7 cellular contexts compared by ENCODE assay signal in the genomic region with DNA sequence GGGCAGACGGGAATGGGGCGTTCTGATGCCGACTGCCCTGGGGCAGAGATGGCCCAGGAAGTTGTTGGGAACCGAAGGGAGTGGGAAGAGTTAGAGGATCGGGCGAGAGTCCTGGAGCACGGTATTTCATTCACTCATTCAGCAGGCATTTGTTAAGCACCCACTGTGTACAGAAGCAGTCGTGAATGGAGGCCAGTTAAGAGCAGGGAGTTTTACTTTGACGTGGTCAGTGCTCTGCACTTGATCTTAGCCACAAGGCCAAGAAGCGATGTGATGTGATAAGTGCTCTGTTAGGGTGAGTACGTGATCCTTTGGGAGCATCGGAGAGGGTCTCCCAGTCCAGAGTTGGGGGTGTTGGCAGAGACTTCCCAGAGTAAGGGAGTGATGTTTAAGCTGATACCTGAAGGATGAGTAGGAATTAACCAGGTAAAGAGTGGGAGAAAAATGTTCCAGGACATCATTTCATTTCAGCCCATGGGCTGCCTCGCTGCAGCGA. TPM values are rescaled to one million over a fixed set of nuclear protein-coding genes. Genes with fewer than 3 reads are reported as not detected.
DNase-seq lines count a peak whose midpoint lies in the region; ATAC-seq, FAIRE-seq and TF ChIP-seq lines count a peak whose summit lies in the region.

No MANE protein-coding gene starts in this region.

- no peaks in the 10 kb centered on the region for H4K20me1 ChIP-seq in mammary epithelial cell (ENCODE audit: insufficient read depth, low read length)

- peaks cover 33 to 60% (median 56%) of the 10 kb centered on the region in 4 donors for H3K4me1 Mint-ChIP-seq in naive thymus-derived CD8-positive, alpha-beta T cell

- POLR2A ChIA-PET in naive thymus-derived CD8-positive, alpha-beta T cell (lab: Charles Lee), result interaction anchor here (0.5 kb wide), 1 partner anchor 113 kb away, joined by 3 read pairs; no protein-coding TSS in a partner anchor

- no peak for TF ChIP-seq CTCF in mammary epithelial cell (conservative IDR thresholded peaks at IDR 0.05 in 1 of 2, IDR thresholded peaks at IDR 0.05 in 1 of 2; ENCODE audit: extremely low read depth in 1 of 2, insufficient read depth in 1 of 2, low read depth in 1 of 2, low read length in 2 of 2)

- CTCF ChIA-PET in mammary epithelial cell (lab: Charles Lee; ENCODE audit: low non-redundant PET), result no interaction called here

- ATAC-seq in GM19351 (IDR thresholded peaks at IDR 0.05; ENCODE audit: unreplicated experiment) (peak; percentile 27), HG03432 (IDR thresholded peaks at IDR 0.05; ENCODE audit: unreplicated experiment) (peak; percentile 7)
- peak in 1 of 2 donors; percentile 2 for ATAC-seq in naive thymus-derived CD8-positive, alpha-beta T cell

- no peaks in the 10 kb centered on the region for H3K27me3 Mint-ChIP-seq in naive thymus-derived CD8-positive, alpha-beta T cell

- dilution Hi-C loops in mammary epithelial cell (cut with HindIII; ENCODE audit: low sequenced_read_pairs), result no loop called here

- peaks cover 19% of the 10 kb centered on the region for H3K4me1 ChIP-seq in mammary epithelial cell (ENCODE audit: insufficient read depth, low read length)

- H3K27ac ChIP-seq in mammary epithelial cell (ENCODE audit: insufficient read depth, low read depth, low read length), result peak overlapping the region; percentile 75

- intact Hi-C loops in mammary epithelial cell (cut with micrococcal nuclease), result no loop called here

- peak overlapping the region; percentile 82 for H3K4me2 ChIP-seq in mammary epithelial cell (ENCODE audit: insufficient read depth, low read depth, low read length)

- peak overlapping the region; percentile 87 for H3K9ac ChIP-seq in mammary epithelial cell (ENCODE audit: insufficient read depth, low read length)

- no peaks in the 10 kb centered on the region for H3K27me3 ChIP-seq in mammary epithelial cell (ENCODE audit: insufficient read depth, low read length)

- no TSS peak for BruUV-seq in mammary epithelial cell (replicated peaks; lab: Mats Ljungman, UMichigan)

- peak overlapping the region; percentile 92 to 99 (median 98) for H3K27ac Mint-ChIP-seq in naive thymus-derived CD8-positive, alpha-beta T cell

- H3K4me3 ChIP-seq in mammary epithelial cell (replicated peaks in 1 of 3; ENCODE audit: insufficient read depth in 1 of 3, low read depth in 2 of 3, low read length in 3 of 3), result peak overlapping the region; percentile 72 to 99 (median 83)

- H3K9me3 Mint-ChIP-seq in naive thymus-derived CD8-positive, alpha-beta T cell, result no peaks in the 10 kb centered on the region

- in situ Hi-C loops in mammary epithelial cell (cut with MboI; ENCODE audit: low sequenced_read_pairs in 2 of 2), result no loop called here

- H3K36me3 Mint-ChIP-seq in naive thymus-derived CD8-positive, alpha-beta T cell, result peaks cover 0 to 36% (median 6%) of the 10 kb centered on the region in 3 donors

- WGBS in mammary epithelial cell (ENCODE audit: low coverage, missing lambda C conversion rate), result 31% methylated on average over 14 of the region's 14 CpGs

- H2AFZ ChIP-seq in mammary epithelial cell (ENCODE audit: low read depth, low read length), result peak overlapping the region; percentile 89

- H3K4me3 Mint-ChIP-seq in naive thymus-derived CD8-positive, alpha-beta T cell, result peak overlapping the region; percentile 93 to 99 (median 96)

- no peak for FAIRE-seq in GM19239 (lab: Jason Lieb, UNC)

- H3K36me3 ChIP-seq in mammary epithelial cell (ENCODE audit: insufficient read depth, low read length), result peaks cover 9% of the 10 kb centered on the region

- H3K9me3 ChIP-seq in mammary epithelial cell (replicated peaks; ENCODE audit: insufficient read depth, low read length), result no peaks in the 10 kb centered on the region

- no peak for DNase-seq in mammary epithelial cell
- DNase-seq in naive thymus-derived CD8-positive, alpha-beta T cell, result no peak
- no peak for DNase-seq in A172 (ENCODE audit: low spot score)
- no peak for DNase-seq in GM19239 (ENCODE audit: insufficient read length, low spot score)
- DNase-seq in NCI-H1092 (lab: John Stamatoyannopoulos, UW), result no peak

- peaks cover 50% of the 10 kb centered on the region for H3K79me2 ChIP-seq in mammary epithelial cell (ENCODE audit: insufficient read depth, low read length)

RNA-seq across cellular contexts. Expression of gene ZFYVE27, which starts 0.9 kb away (rescaled TPM):
- 10 to 100 TPM; 26.8 to 33.5 TPM for total RNA-seq in mammary epithelial cell
- 14.3 TPM for polyA plus RNA-seq in mammary epithelial cell
- 9.4 TPM for polyA minus RNA-seq in mammary epithelial cell
- total RNA-seq in naive thymus-derived CD8-positive, alpha-beta T cell, result 10 to 100 TPM; 60.7 to 64.4 TPM
- 10 to 100 TPM; 29.1 to 37.9 (median 34.1) TPM for polyA plus RNA-seq in naive thymus-derived CD8-positive, alpha-beta T cell
- 22.4 and 25.6 TPM in 2 replicates for total RNA-seq in A172 (2014; rRNA removed; shearing (Covaris generic))

RNA-seq across cellular contexts. Expression of gene MARVELD1, which starts 24.3 kb away (rescaled TPM):
- 10 to 100 TPM; 39.8 to 72.5 TPM for total RNA-seq in mammary epithelial cell
- 84.8 TPM for polyA plus RNA-seq in mammary epithelial cell
- polyA minus RNA-seq in mammary epithelial cell, result 74.7 TPM
- 1 to 10 TPM; 1.1 to 2.0 TPM for total RNA-seq in naive thymus-derived CD8-positive, alpha-beta T cell
- polyA plus RNA-seq in naive thymus-derived CD8-positive, alpha-beta T cell, result under 1 TPM; 0.06 to 0.30 (median 0.27) TPM
- total RNA-seq in A172 (2014; rRNA removed; shearing (Covaris generic)), result 68.2 and 69.7 TPM in 2 replicates

RNA-seq across cellular contexts. Expression of gene SFRP5, which starts 34.0 kb away (rescaled TPM):
- not detected for total RNA-seq in mammary epithelial cell
- polyA plus RNA-seq in mammary epithelial cell, result not detected
- polyA minus RNA-seq in mammary epithelial cell, result 0.31 TPM
- total RNA-seq in naive thymus-derived CD8-positive, alpha-beta T cell, result 10 to 100 TPM; 13.6 to 14.4 TPM
- 10 to 100 TPM; 12.3 to 39.5 (median 20.1) TPM for polyA plus RNA-seq in naive thymus-derived CD8-positive, alpha-beta T cell
- total RNA-seq in A172 (2014; rRNA removed; shearing (Covaris generic)), result not detected in 2 replicates

RNA-seq across cellular contexts. Expression of gene AVPI1, which starts 50.8 kb away (rescaled TPM):
- 10 to 100 TPM; 31.4 to 33.8 TPM for total RNA-seq in mammary epithelial cell
- 22.9 TPM for polyA plus RNA-seq in mammary epithelial cell
- polyA minus RNA-seq in mammary epithelial cell, result 14.2 TPM
- 1 to 10 TPM; 2.9 to 3.1 TPM for total RNA-seq in naive thymus-derived CD8-positive, alpha-beta T cell
- polyA plus RNA-seq in naive thymus-derived CD8-positive, alpha-beta T cell, result 1 to 10 TPM; 2.2 to 3.8 (median 3.2) TPM
- 26.7 and 28.7 TPM in 2 replicates for total RNA-seq in A172 (2014; rRNA removed; shearing (Covaris generic))

Comparison
In these comparisons a context has a peak if more than half of its experiments do, and no peak if none do; other contexts are left out.
1. RNA of gene MARVELD1, which starts 24.3 kb away (total RNA-seq): 39.8 to 72.5 TPM in mammary epithelial cell and 68.2 to 69.7 TPM in A172; 1.1 to 2.0 TPM in naive thymus-derived CD8-positive, alpha-beta T cell; every median in the first group is over 10 times any median in the second.
2. RNA of gene SFRP5, which starts 34.0 kb away (total RNA-seq): 13.6 to 14.4 TPM in naive thymus-derived CD8-positive, alpha-beta T cell; not detected in mammary epithelial cell and not detected in A172; every median in the first group is over 10 times any median in the second.